8 cellular contexts compared by ENCODE assay signal in genomic region chr9:125632321-125633115, GRCh38.
A peak's percentile ranks its signal among the peaks of the same experiment; 100 is the strongest.
DNase-seq lines count a peak whose midpoint lies in the region; ATAC-seq and TF ChIP-seq lines count a peak whose summit lies in the region.

No MANE protein-coding gene starts in this region.

- H3K9ac ChIP-seq in OCI-LY1 (ENCODE audit: low read length), result no peak overlapping the region; the same call in 1 of the 2 replicates

- H4K20me1 ChIP-seq in OCI-LY1 (ENCODE audit: insufficient read depth, low read length), result no peaks in the 10 kb centered on the region

- no peaks in the 10 kb centered on the region for H3K9me2 ChIP-seq in OCI-LY1 (ENCODE audit: low read depth, low read length)

- H3K27me3 Mint-ChIP-seq in effector memory CD8-positive, alpha-beta T cell, result no peaks in the 10 kb centered on the region

- peak overlapping the region; percentile 46 for H3K4me2 ChIP-seq in OCI-LY1 (ENCODE audit: low read length)

- H3K9me3 Mint-ChIP-seq in effector memory CD8-positive, alpha-beta T cell, result no peaks in the 10 kb centered on the region

- no peaks in the 10 kb centered on the region for H3K36me3 ChIP-seq in OCI-LY1 (ENCODE audit: insufficient read depth, low read length)

- H3K27me3 ChIP-seq in OCI-LY1 (ENCODE audit: insufficient read depth, low read length), result no peaks in the 10 kb centered on the region

- H3K9me3 ChIP-seq in OCI-LY1 (ENCODE audit: low read length), result no peaks in the 10 kb centered on the region

- peaks cover 22% of the 10 kb centered on the region for H3K79me2 ChIP-seq in OCI-LY1 (ENCODE audit: insufficient read depth, low read length)

- H3K4me3 ChIP-seq in GM08714 (ENCODE audit: low read length) (peak overlapping the region; percentile 78; the same call in 1 of the 2 replicates), OCI-LY1 (ENCODE audit: low read depth, low read length, poor library complexity, severe bottlenecking) (peak overlapping the region; percentile 5)

- H3K36me3 Mint-ChIP-seq in effector memory CD8-positive, alpha-beta T cell (ENCODE audit: insufficient read depth), result no peaks in the 10 kb centered on the region

- no peak for DNase-seq in effector memory CD8-positive, alpha-beta T cell
- DNase-seq in stimulated activated naive CD8-positive, alpha-beta T cell treated with anti-CD3 and anti-CD28 coated beads, Interleukin-15, Interleukin-2, amounts not matched to agents 100 U/mL and 50 U/mL, for 24 hours, result peak; percentile 45
- DNase-seq in central memory CD4-positive, alpha-beta T cell, result no peak
- DNase-seq in NCI-H1105 treated with DMSO at 0.1 percent for 48 hours (lab: John Stamatoyannopoulos, UW), result no peak

- no peak overlapping the region for H2AFZ ChIP-seq in OCI-LY1 (ENCODE audit: low read length)

- peaks cover 43 to 58% of the 10 kb centered on the region in 2 donors for H3K4me1 Mint-ChIP-seq in effector memory CD8-positive, alpha-beta T cell (ENCODE audit: low read depth in 2 of 2)

- H3F3A ChIP-seq in OCI-LY1 (ENCODE audit: insufficient read depth, low read length), result peaks cover 16% of the 10 kb centered on the region

- H3K27ac Mint-ChIP-seq in effector memory CD8-positive, alpha-beta T cell, result no peak overlapping the region

- peak; percentile 44 for ATAC-seq in GM19467 (IDR thresholded peaks at IDR 0.05; ENCODE audit: unreplicated experiment)
- ATAC-seq in HG03432 (IDR thresholded peaks at IDR 0.05; ENCODE audit: unreplicated experiment), result peak; percentile 63
- ATAC-seq in effector memory CD8-positive, alpha-beta T cell (replicated peaks), result peak; percentile 64
- ATAC-seq in stimulated activated naive CD8-positive, alpha-beta T cell treated with anti-CD3 and anti-CD28 coated beads, Interleukin-15, Interleukin-2, amounts not matched to agents 100 U/mL and 50 U/mL, for 24 hours, result peak; percentile 88

- TF ChIP-seq CTCF in OCI-LY1 (IDR thresholded peaks at IDR 0.05; ENCODE audit: low read length), result no peak

- H3K4me1 ChIP-seq in OCI-LY1 (ENCODE audit: insufficient read depth, low read length, severe bottlenecking), result peaks cover 66% of the 10 kb centered on the region

- H3K4me3 Mint-ChIP-seq in effector memory CD8-positive, alpha-beta T cell, result peak overlapping the region in 1 of 2 donors; percentile 1

- H3K27ac ChIP-seq in OCI-LY1 (ENCODE audit: low read depth, low read length, poor library complexity, severe bottlenecking), result peak overlapping the region; percentile 81
